2 cellular contexts compared by ENCODE assay signal in the genomic region with DNA sequence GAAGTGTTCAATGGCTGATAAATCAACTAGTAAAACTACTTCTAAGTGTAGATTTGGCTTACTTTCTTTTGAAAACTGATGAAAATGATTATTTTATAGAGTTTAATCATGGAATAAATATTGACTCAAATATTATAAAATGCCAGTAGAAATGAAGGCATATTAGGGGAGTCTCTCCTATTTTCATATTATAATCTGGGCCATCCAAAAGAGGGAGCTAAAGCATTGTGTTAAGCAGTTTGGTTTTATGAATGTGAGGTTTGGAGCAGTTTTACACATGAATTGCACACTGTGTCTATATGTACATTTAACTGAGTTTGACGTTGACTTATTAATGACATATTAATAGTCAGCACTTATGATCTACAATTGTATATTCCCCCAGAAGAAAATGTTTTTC.
TF ChIP-seq lines count a peak whose summit lies in the region.

No MANE protein-coding gene starts in this region.

TF ChIP-seq in GM23338, 12 proteins besides CTCF, POLR2A, EP300 and RAD21 (continued from another document):
- TF ChIP-seq, protein P1, sequence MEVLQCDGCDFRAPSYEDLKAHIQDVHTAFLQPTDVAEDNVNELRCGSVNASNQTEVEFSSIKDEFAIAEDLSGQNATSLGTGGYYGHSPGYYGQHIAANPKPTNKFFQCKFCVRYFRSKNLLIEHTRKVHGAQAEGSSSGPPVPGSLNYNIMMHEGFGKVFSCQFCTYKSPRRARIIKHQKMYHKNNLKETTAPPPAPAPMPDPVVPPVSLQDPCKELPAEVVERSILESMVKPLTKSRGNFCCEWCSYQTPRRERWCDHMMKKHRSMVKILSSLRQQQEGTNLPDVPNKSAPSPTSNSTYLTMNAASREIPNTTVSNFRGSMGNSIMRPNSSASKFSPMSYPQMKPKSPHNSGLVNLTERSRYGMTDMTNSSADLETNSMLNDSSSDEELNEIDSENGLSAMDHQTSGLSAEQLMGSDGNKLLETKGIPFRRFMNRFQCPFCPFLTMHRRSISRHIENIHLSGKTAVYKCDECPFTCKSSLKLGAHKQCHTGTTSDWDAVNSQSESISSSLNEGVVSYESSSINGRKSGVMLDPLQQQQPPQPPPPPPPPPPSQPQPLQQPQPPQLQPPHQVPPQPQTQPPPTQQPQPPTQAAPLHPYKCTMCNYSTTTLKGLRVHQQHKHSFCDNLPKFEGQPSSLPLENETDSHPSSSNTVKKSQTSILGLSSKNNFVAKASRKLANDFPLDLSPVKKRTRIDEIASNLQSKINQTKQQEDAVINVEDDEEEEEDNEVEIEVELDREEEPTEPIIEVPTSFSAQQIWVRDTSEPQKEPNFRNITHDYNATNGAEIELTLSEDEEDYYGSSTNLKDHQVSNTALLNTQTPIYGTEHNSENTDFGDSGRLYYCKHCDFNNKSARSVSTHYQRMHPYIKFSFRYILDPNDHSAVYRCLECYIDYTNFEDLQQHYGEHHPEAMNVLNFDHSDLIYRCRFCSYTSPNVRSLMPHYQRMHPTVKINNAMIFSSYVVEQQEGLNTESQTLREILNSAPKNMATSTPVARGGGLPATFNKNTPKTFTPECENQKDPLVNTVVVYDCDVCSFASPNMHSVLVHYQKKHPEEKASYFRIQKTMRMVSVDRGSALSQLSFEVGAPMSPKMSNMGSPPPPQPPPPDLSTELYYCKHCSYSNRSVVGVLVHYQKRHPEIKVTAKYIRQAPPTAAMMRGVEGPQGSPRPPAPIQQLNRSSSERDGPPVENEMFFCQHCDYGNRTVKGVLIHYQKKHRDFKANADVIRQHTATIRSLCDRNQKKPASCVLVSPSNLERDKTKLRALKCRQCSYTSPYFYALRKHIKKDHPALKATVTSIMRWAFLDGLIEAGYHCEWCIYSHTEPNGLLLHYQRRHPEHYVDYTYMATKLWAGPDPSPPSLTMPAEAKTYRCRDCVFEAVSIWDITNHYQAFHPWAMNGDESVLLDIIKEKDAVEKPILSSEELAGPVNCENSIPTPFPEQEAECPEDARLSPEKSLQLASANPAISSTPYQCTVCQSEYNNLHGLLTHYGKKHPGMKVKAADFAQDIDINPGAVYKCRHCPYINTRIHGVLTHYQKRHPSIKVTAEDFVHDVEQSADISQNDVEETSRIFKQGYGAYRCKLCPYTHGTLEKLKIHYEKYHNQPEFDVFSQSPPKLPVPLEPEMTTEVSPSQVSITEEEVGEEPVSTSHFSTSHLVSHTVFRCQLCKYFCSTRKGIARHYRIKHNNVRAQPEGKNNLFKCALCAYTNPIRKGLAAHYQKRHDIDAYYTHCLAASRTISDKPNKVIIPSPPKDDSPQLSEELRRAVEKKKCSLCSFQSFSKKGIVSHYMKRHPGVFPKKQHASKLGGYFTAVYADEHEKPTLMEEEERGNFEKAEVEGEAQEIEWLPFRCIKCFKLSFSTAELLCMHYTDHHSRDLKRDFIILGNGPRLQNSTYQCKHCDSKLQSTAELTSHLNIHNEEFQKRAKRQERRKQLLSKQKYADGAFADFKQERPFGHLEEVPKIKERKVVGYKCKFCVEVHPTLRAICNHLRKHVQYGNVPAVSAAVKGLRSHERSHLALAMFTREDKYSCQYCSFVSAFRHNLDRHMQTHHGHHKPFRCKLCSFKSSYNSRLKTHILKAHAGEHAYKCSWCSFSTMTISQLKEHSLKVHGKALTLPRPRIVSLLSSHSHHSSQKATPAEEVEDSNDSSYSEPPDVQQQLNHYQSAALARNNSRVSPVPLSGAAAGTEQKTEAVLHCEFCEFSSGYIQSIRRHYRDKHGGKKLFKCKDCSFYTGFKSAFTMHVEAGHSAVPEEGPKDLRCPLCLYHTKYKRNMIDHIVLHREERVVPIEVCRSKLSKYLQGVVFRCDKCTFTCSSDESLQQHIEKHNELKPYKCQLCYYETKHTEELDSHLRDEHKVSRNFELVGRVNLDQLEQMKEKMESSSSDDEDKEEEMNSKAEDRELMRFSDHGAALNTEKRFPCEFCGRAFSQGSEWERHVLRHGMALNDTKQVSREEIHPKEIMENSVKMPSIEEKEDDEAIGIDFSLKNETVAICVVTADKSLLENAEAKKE (CRISPR knock-in tag; IDR thresholded peaks at IDR 0.05) = no peak
- no peak for TF ChIP-seq STAT1 (IDR thresholded peaks at IDR 0.05; ENCODE audit: unreplicated experiment)
- TF ChIP-seq NANOG (IDR thresholded peaks at IDR 0.05; ENCODE audit: borderline replicate concordance) = no peak
- TF ChIP-seq CREB1 (CRISPR knock-in tag; IDR thresholded peaks at IDR 0.05; ENCODE audit: low read depth) = no peak
- TF ChIP-seq ZNF331 (CRISPR knock-in tag; IDR thresholded peaks at IDR 0.05; ENCODE audit: low read depth) = no peak

TF ChIP-seq in WTC11, 78 proteins besides CTCF, POLR2A, EP300 and RAD21 (continued from another document):
- no peak for TF ChIP-seq TCF7 (CRISPR knock-in tag; IDR thresholded peaks at IDR 0.05; ENCODE audit: low read depth)
- TF ChIP-seq ETV6 (CRISPR knock-in tag; IDR thresholded peaks at IDR 0.05) = no peak
- TF ChIP-seq, protein P2, sequence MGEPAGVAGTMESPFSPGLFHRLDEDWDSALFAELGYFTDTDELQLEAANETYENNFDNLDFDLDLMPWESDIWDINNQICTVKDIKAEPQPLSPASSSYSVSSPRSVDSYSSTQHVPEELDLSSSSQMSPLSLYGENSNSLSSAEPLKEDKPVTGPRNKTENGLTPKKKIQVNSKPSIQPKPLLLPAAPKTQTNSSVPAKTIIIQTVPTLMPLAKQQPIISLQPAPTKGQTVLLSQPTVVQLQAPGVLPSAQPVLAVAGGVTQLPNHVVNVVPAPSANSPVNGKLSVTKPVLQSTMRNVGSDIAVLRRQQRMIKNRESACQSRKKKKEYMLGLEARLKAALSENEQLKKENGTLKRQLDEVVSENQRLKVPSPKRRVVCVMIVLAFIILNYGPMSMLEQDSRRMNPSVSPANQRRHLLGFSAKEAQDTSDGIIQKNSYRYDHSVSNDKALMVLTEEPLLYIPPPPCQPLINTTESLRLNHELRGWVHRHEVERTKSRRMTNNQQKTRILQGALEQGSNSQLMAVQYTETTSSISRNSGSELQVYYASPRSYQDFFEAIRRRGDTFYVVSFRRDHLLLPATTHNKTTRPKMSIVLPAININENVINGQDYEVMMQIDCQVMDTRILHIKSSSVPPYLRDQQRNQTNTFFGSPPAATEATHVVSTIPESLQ (CRISPR knock-in tag; IDR thresholded peaks at IDR 0.05) = no peak
- TF ChIP-seq ZNF219 (CRISPR knock-in tag; IDR thresholded peaks at IDR 0.05; ENCODE audit: borderline replicate concordance) = no peak
- TF ChIP-seq RELA (CRISPR knock-in tag; IDR thresholded peaks at IDR 0.05; ENCODE audit: borderline replicate concordance) = no peak
- TF ChIP-seq, protein P3, sequence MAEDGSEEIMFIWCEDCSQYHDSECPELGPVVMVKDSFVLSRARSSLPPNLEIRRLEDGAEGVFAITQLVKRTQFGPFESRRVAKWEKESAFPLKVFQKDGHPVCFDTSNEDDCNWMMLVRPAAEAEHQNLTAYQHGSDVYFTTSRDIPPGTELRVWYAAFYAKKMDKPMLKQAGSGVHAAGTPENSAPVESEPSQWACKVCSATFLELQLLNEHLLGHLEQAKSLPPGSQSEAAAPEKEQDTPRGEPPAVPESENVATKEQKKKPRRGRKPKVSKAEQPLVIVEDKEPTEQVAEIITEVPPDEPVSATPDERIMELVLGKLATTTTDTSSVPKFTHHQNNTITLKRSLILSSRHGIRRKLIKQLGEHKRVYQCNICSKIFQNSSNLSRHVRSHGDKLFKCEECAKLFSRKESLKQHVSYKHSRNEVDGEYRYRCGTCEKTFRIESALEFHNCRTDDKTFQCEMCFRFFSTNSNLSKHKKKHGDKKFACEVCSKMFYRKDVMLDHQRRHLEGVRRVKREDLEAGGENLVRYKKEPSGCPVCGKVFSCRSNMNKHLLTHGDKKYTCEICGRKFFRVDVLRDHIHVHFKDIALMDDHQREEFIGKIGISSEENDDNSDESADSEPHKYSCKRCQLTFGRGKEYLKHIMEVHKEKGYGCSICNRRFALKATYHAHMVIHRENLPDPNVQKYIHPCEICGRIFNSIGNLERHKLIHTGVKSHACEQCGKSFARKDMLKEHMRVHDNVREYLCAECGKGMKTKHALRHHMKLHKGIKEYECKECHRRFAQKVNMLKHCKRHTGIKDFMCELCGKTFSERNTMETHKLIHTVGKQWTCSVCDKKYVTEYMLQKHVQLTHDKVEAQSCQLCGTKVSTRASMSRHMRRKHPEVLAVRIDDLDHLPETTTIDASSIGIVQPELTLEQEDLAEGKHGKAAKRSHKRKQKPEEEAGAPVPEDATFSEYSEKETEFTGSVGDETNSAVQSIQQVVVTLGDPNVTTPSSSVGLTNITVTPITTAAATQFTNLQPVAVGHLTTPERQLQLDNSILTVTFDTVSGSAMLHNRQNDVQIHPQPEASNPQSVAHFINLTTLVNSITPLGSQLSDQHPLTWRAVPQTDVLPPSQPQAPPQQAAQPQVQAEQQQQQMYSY (CRISPR knock-in tag; IDR thresholded peaks at IDR 0.05) = no peak
